In the genomic region with DNA sequence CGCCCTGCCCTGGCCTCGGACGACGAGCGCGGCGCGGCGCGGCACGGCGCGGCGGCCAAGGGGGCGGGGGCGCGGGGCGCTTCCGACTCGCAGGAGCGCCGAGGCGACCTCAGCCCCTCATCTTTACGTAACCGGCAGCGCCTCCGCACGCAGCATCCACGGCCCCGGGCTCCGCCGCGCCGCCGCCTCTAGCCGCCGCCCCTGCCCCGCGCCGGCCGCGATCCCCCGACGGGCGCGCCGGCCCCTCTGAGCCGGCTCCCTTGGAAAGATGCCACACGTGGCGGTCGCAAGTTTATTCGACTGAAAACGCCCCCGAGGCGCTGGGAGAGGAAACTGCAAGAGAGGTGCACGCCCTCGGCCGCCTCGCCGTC, we compare ENCODE assay signal across 8 cellular contexts.
DNase-seq lines count a peak whose midpoint lies in the region; ATAC-seq and TF ChIP-seq lines count a peak whose summit lies in the region.

No MANE protein-coding gene starts in this region.

- no peak overlapping the region for H3K27ac ChIP-seq in iPS-20b (ENCODE audit: low read length)

- H3K27me3 ChIP-seq in iPS-20b (ENCODE audit: insufficient read depth, low read length): peaks cover 73% of the 10 kb centered on the region

- peak; percentile 18 for ATAC-seq in HG02588 (IDR thresholded peaks at IDR 0.05; ENCODE audit: unreplicated experiment)

- TF ChIP-seq CTCF in astrocyte of the cerebellum (IDR thresholded peaks at IDR 0.05; ENCODE audit: low read depth, low read length, missing control alignments): no peak

- peak; percentile 80 for DNase-seq in stimulated activated CD4-positive, alpha-beta T cell treated with anti-CD3 and anti-CD28 coated beads, Interleukin-15, amount 100 ng/mL, for 24 hours
- no peak for DNase-seq in stimulated activated CD4-positive, alpha-beta T cell treated with anti-CD3 and anti-CD28 coated beads, Interleukin-4, amount 100 ng/mL, for 24 hours
- DNase-seq in NCI-H2171 treated with DMSO at 0.1 percent for 48 hours (lab: John Stamatoyannopoulos, UW) (peak; percentile 50), astrocyte of the cerebellum (ENCODE audit: low read depth) (no peak), UCSD-AML1 (lab: John Stamatoyannopoulos, UW; ENCODE audit: unreplicated experiment) (no peak)
- DNase-seq in stimulated activated CD8-positive, alpha-beta memory T cell treated with anti-CD3 and anti-CD28 coated beads, Interleukin-4, amount 100 ng/mL, for 24 hours (ENCODE audit: low read depth): peak; percentile 59

- no peak overlapping the region for H3K9ac ChIP-seq in iPS-20b (ENCODE audit: low read depth, low read length)

- no peaks in the 10 kb centered on the region for H3K9me3 ChIP-seq in iPS-20b (ENCODE audit: insufficient read depth, low read depth, low read length)

- peaks cover 10% of the 10 kb centered on the region; the same call in 1 of the 2 replicates for H3K4me1 ChIP-seq in iPS-20b (ENCODE audit: insufficient read depth, low read length)

- in situ Hi-C loops in astrocyte of the cerebellum (cut with HindIII; ENCODE audit: low sequenced_read_pairs): no loop called here

- H3K36me3 ChIP-seq in iPS-20b (ENCODE audit: insufficient read depth, low read depth, low read length): no peaks in the 10 kb centered on the region

- H3K4me3 ChIP-seq in astrocyte of the cerebellum (ENCODE audit: low read depth, low read length) (peak overlapping the region; percentile 94), iPS-20b (ENCODE audit: low read length) (peak overlapping the region; percentile 75)

Comparison
In these comparisons a context has a peak if more than half of its experiments do, and no peak if none do; other contexts are left out.
1. DNase-seq: peak in stimulated activated CD4-positive, alpha-beta T cell treated with anti-CD3 and anti-CD28 coated beads, Interleukin-15, amount 100 ng/mL, for 24 hours (single experiment), NCI-H2171 treated with DMSO at 0.1 percent for 48 hours (single experiment) and stimulated activated CD8-positive, alpha-beta memory T cell treated with anti-CD3 and anti-CD28 coated beads, Interleukin-4, amount 100 ng/mL, for 24 hours (single experiment); none in stimulated activated CD4-positive, alpha-beta T cell treated with anti-CD3 and anti-CD28 coated beads, Interleukin-4, amount 100 ng/mL, for 24 hours (single experiment), astrocyte of the cerebellum (single experiment) and UCSD-AML1 (single experiment).